In genomic region chr15:88651971-88652370, GRCh38 we compare ENCODE assay signal across 21 cellular contexts. TPM values are rescaled to one million over a fixed set of nuclear protein-coding genes. Genes with fewer than 3 reads are reported as not detected.
DNase-seq lines count a peak whose midpoint lies in the region; ATAC-seq, FAIRE-seq and TF ChIP-seq lines count a peak whose summit lies in the region.
"Had no signal": no experiment of that assay in that cellular context is flagged by ENCODE, and none has a peak within 500 bp of the region (broad histone marks: within the 10 kb centered on the region; RNA-seq: fewer than 3 reads in every experiment).

No MANE protein-coding gene starts in this region.

- CTCF ChIA-PET in activated naive CD4-positive, alpha-beta T cell treated with anti-CD3 and anti-CD28 coated beads for 36 hours (lab: Charles Lee): interaction anchor here (1.3 to 5.2 kb wide), 2 partner anchors 12 to 184 kb away, joined by 3 to 20 read pairs; partner anchors contain the start of gene MRPS11
- CTCF ChIA-PET in activated CD8-positive, alpha-beta T cell treated with anti-CD3 and anti-CD28 coated beads for 36 hours (lab: Charles Lee): interaction anchor here (2.3 kb wide), 1 partner anchor 28 kb away, joined by 11 read pairs; no protein-coding TSS in a partner anchor

- H3K27me3 ChIP-seq in testis: no peaks in the 10 kb centered on the region
- H3K27me3 ChIP-seq in Karpas-422 (ENCODE audit: low read length): no peaks in the 10 kb centered on the region
- H3K27me3 ChIP-seq: adrenal gland had no signal

- no peak for TF ChIP-seq CTCF in activated CD8-positive, alpha-beta T cell treated with anti-CD3 and anti-CD28 coated beads for 36 hours (IDR thresholded peaks at IDR 0.05)
- TF ChIP-seq CTCF in kidney (IDR thresholded peaks at IDR 0.05; ENCODE audit: borderline replicate concordance, extremely low read depth, insufficient read depth): no peak
- no peak for TF ChIP-seq CTCF in testis (IDR thresholded peaks at IDR 0.05)

- H4K20me1 ChIP-seq in Karpas-422 (ENCODE audit: insufficient read depth, low read depth, low read length): no peaks in the 10 kb centered on the region

- intact Hi-C loops in activated naive CD4-positive, alpha-beta T cell treated with anti-CD3 and anti-CD28 coated beads for 36 hours (cut with micrococcal nuclease): no loop called here
- intact Hi-C loops in activated CD8-positive, alpha-beta T cell treated with anti-CD3 and anti-CD28 coated beads for 36 hours (cut with micrococcal nuclease): no loop called here
- intact Hi-C loops in kidney (cut with DNase I): loop anchor here (10.0 kb wide), 1 partner anchor 183 kb away; no protein-coding TSS in a partner anchor
- intact Hi-C loops in testis (cut with DNase I; ENCODE audit: low total_unique reads): loop anchor here (10.0 kb wide), 1 partner anchor 183 kb away; no protein-coding TSS in a partner anchor

- no peak for FAIRE-seq in kidney (lab: Jason Lieb, UNC)
- FAIRE-seq: endometrium, GM12878 had no signal

- WGBS in testis, 2 donors: 81 to 83% methylated on average over 5 to 9 of the region's 9 CpGs

- H3K9me3 ChIP-seq in kidney (ENCODE audit: control insufficient read depth in 1 of 2, low read length in 2 of 2) (no peaks in the 10 kb centered on the region), testis (no peaks in the 10 kb centered on the region), Karpas-422 (ENCODE audit: low read length) (no peaks in the 10 kb centered on the region)
- H3K9me3 ChIP-seq: adrenal gland, mucosa of descending colon had no signal

- H3K4me1 ChIP-seq in kidney (ENCODE audit: control insufficient read depth in 1 of 2, insufficient read depth in 1 of 2, low read depth in 1 of 2, low read length in 2 of 2) (peaks cover 0 to 5% of the 10 kb centered on the region in 2 donors), testis (no peaks in the 10 kb centered on the region), Karpas-422 (ENCODE audit: low read length) (peaks cover 30% of the 10 kb centered on the region)

- POLR2A ChIA-PET in activated CD8-positive, alpha-beta T cell treated with anti-CD3 and anti-CD28 coated beads for 36 hours (lab: Charles Lee): interaction anchor here (0.8 to 1.1 kb wide), 2 partner anchors 16 to 25 kb away, joined by 4 read pairs; no protein-coding TSS in a partner anchor

- H3K36me3 ChIP-seq in kidney (ENCODE audit: control insufficient read depth in 1 of 2, insufficient read depth in 2 of 2, low read length in 2 of 2) (no peaks in the 10 kb centered on the region), testis (ENCODE audit: low read depth, missing control alignments) (no peaks in the 10 kb centered on the region), Karpas-422 (ENCODE audit: insufficient read depth, low read length) (peaks cover 5% of the 10 kb centered on the region; the same call in 1 of the 2 replicates)
- H3K36me3 ChIP-seq: adrenal gland had no signal

- no peaks in the 10 kb centered on the region for H3K9me2 ChIP-seq in Karpas-422 (replicated peaks; ENCODE audit: insufficient read depth, low read length)

- no peaks in the 10 kb centered on the region for H3K36me3 Mint-ChIP-seq in activated naive CD4-positive, alpha-beta T cell treated with anti-CD3 and anti-CD28 coated beads for 36 hours (ENCODE audit: low read depth)
- H3K36me3 Mint-ChIP-seq in activated CD8-positive, alpha-beta T cell treated with anti-CD3 and anti-CD28 coated beads for 36 hours (ENCODE audit: low read depth): peaks cover 20% of the 10 kb centered on the region
- H3K36me3 Mint-ChIP-seq: WTC11 had no signal

- H3K4me3 ChIP-seq in kidney (ENCODE audit: low read length in 2 of 2): no peak overlapping the region
- H3K4me3 ChIP-seq in testis: no peak overlapping the region
- H3K4me3 ChIP-seq in Karpas-422 (ENCODE audit: low read length): no peak overlapping the region
- H3K4me3 ChIP-seq: adrenal gland, GM12878, GM23338, mucosa of descending colon had no signal

- H3K27ac Mint-ChIP-seq in activated naive CD4-positive, alpha-beta T cell treated with anti-CD3 and anti-CD28 coated beads for 36 hours: peak overlapping the region; percentile 46
- peak overlapping the region; percentile 85 for H3K27ac Mint-ChIP-seq in activated CD8-positive, alpha-beta T cell treated with anti-CD3 and anti-CD28 coated beads for 36 hours
- H3K27ac Mint-ChIP-seq: GM23338 had no signal

- no peak overlapping the region for H2AFZ ChIP-seq in Karpas-422 (ENCODE audit: low read length)
- H2AFZ ChIP-seq: GM23338 had no signal

- H3K9ac ChIP-seq in kidney (ENCODE audit: low read length in 2 of 2) (no peak overlapping the region), Karpas-422 (ENCODE audit: low read length) (no peak overlapping the region)

- no peak overlapping the region for H3K4me2 ChIP-seq in Karpas-422 (ENCODE audit: low read depth, low read length, poor library complexity, severe bottlenecking)

- peak; percentile 10 for DNase-seq in activated naive CD4-positive, alpha-beta T cell treated with anti-CD3 and anti-CD28 coated beads for 36 hours
- DNase-seq in activated naive CD4-positive, alpha-beta T cell (lab: John Stamatoyannopoulos, UW): no peak
- no peak for DNase-seq in activated CD8-positive, alpha-beta T cell treated with anti-CD3 and anti-CD28 coated beads for 36 hours
- DNase-seq in kidney (peak; percentile 69), testis (peak; percentile 7), DMS153 treated with DMSO at 0.1 percent for 48 hours (lab: John Stamatoyannopoulos, UW; ENCODE audit: unreplicated experiment) (no peak), Karpas-422 (no peak), DMS 273 treated with DMSO at 0.1 percent for 48 hours (lab: John Stamatoyannopoulos, UW) (no peak)
- DNase-seq: ACHN; activated T-cell treated with anti-CD3 and anti-CD28 coated beads for 4 hours; central memory CD4-positive, alpha-beta T cell; left colon; stimulated activated naive CD4-positive, alpha-beta T cell; T-helper 17 cell had no signal

- TF ChIP-seq POLR2A in testis (IDR thresholded peaks at IDR 0.05): no peak

- no peaks in the 10 kb centered on the region for H3K27me3 Mint-ChIP-seq in activated naive CD4-positive, alpha-beta T cell treated with anti-CD3 and anti-CD28 coated beads for 36 hours (ENCODE audit: low read depth)
- H3K27me3 Mint-ChIP-seq in activated CD8-positive, alpha-beta T cell treated with anti-CD3 and anti-CD28 coated beads for 36 hours: no peaks in the 10 kb centered on the region
- H3K27me3 Mint-ChIP-seq: T-helper 17 cell had no signal

- H3K79me2 ChIP-seq in Karpas-422 (ENCODE audit: low read length): no peaks in the 10 kb centered on the region

- H3K4me1 Mint-ChIP-seq in activated naive CD4-positive, alpha-beta T cell treated with anti-CD3 and anti-CD28 coated beads for 36 hours (ENCODE audit: low read depth): peaks cover 87% of the 10 kb centered on the region
- peaks cover 79% of the 10 kb centered on the region for H3K4me1 Mint-ChIP-seq in activated CD8-positive, alpha-beta T cell treated with anti-CD3 and anti-CD28 coated beads for 36 hours (ENCODE audit: low read depth)

- no peak for ATAC-seq in activated CD8-positive, alpha-beta T cell treated with anti-CD3 and anti-CD28 coated beads for 36 hours
- ATAC-seq: GM12878, left colon, mucosa of descending colon, Right ventricle myocardium inferior, T-helper 17 cell had no signal

- no peaks in the 10 kb centered on the region for H3K9me3 Mint-ChIP-seq in activated naive CD4-positive, alpha-beta T cell treated with anti-CD3 and anti-CD28 coated beads for 36 hours
- H3K9me3 Mint-ChIP-seq in activated CD8-positive, alpha-beta T cell treated with anti-CD3 and anti-CD28 coated beads for 36 hours: no peaks in the 10 kb centered on the region
- H3K9me3 Mint-ChIP-seq: GM23338, WTC11 had no signal

- H3K27ac ChIP-seq in kidney (ENCODE audit: low read depth in 2 of 2, low read length in 2 of 2) (no peak overlapping the region), testis (no peak overlapping the region), Karpas-422 (ENCODE audit: low read length) (no peak overlapping the region)
- H3K27ac ChIP-seq: adrenal gland had no signal

- H3K4me3 Mint-ChIP-seq in activated naive CD4-positive, alpha-beta T cell treated with anti-CD3 and anti-CD28 coated beads for 36 hours: no peak overlapping the region
- no peak overlapping the region for H3K4me3 Mint-ChIP-seq in activated CD8-positive, alpha-beta T cell treated with anti-CD3 and anti-CD28 coated beads for 36 hours
- H3K4me3 Mint-ChIP-seq: GM23338, WTC11 had no signal

RNA-seq across cellular contexts. Expression of gene ISG20, which starts 13.2 kb away (rescaled TPM):
- 10 to 100 TPM; 51.2 to 56.5 TPM for total RNA-seq in activated naive CD4-positive, alpha-beta T cell treated with anti-CD3 and anti-CD28 coated beads for 36 hours
- total RNA-seq in activated CD8-positive, alpha-beta T cell treated with anti-CD3 and anti-CD28 coated beads for 36 hours: 10 to 100 TPM; 75.1 to 82.8 TPM
- total RNA-seq in kidney (25.5 TPM), testis (1 to 10 TPM; 6.8 to 8.7 TPM)
- polyA plus RNA-seq in kidney (ENCODE audit: insufficient read depth, low read depth, low replicate concordance) (7.3 TPM), testis (ENCODE audit: insufficient read depth, low read depth, low replicate concordance) (17.0 TPM)
- 112 and 259 TPM in 2 replicates for total RNA-seq in Karpas-422 (2014; rRNA removed; shearing (Covaris generic); ENCODE audit: low replicate concordance)

RNA-seq across cellular contexts. Expression of gene AEN, which starts 30.8 kb away (rescaled TPM):
- total RNA-seq in activated naive CD4-positive, alpha-beta T cell treated with anti-CD3 and anti-CD28 coated beads for 36 hours: 10 to 100 TPM; 85.2 to 87.2 TPM
- 10 to 100 TPM; 55.2 to 58.4 TPM for total RNA-seq in activated CD8-positive, alpha-beta T cell treated with anti-CD3 and anti-CD28 coated beads for 36 hours
- total RNA-seq in kidney (17.4 TPM), testis (10 to 100 TPM; 31.0 to 32.9 TPM)
- polyA plus RNA-seq in kidney (ENCODE audit: insufficient read depth, low read depth, low replicate concordance) (6.2 TPM), testis (ENCODE audit: insufficient read depth, low read depth, low replicate concordance) (22.5 TPM)
- total RNA-seq in Karpas-422 (2014; rRNA removed; shearing (Covaris generic); ENCODE audit: low replicate concordance): 18.1 and 36.3 TPM in 2 replicates

Comparison
In these comparisons a context has a peak if more than half of its experiments do, and no peak if none do; other contexts are left out.
1. DNase-seq: peak in activated naive CD4-positive, alpha-beta T cell treated with anti-CD3 and anti-CD28 coated beads for 36 hours (single experiment), kidney (single experiment) and testis (single experiment); none in activated naive CD4-positive, alpha-beta T cell (0 of 4), activated CD8-positive, alpha-beta T cell treated with anti-CD3 and anti-CD28 coated beads for 36 hours (single experiment), DMS153 treated with DMSO at 0.1 percent for 48 hours (single experiment), Karpas-422 (single experiment) and DMS 273 treated with DMSO at 0.1 percent for 48 hours (single experiment).
2. intact Hi-C loops: an anchor here in kidney (10.0 kb wide) and testis (10.0 kb wide); none called in activated naive CD4-positive, alpha-beta T cell treated with anti-CD3 and anti-CD28 coated beads for 36 hours and activated CD8-positive, alpha-beta T cell treated with anti-CD3 and anti-CD28 coated beads for 36 hours.